In the genomic region with DNA sequence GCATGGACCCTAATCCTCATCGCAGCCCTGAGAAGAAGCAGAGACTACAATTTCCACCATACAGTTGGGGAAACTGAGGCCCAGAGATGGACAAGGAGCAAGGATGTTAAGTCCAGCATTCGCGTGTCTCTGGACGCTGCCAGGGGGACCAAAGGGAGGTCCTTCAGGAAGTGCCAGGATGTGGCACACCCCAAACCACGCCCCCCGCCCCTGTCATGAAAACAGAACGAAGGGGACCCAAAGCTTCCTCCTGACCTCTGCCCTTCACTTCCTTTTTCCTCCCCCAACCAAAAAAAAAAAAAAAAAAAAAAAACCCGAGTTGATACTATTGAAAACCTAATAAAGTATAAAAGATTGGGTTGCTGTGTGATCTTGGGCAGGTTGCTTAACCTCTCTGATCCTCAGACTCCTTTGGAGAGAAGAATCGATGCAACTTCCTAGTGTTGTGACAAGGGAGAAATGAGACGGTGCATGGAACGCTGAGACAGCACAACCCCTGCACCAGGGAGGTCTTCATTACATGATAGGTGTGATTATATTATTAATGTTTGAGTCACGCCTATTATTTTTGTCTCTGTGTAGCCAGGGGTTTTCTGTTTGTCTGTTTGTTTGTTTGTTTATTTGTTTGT, we compare ENCODE assay signal across 10 cellular contexts. TPM values are rescaled to one million over a fixed set of nuclear protein-coding genes. Genes with fewer than 3 reads are reported as not detected.
A peak's percentile ranks its signal among the peaks of the same experiment; 100 is the strongest.
DNase-seq lines count a peak whose midpoint lies in the region; ATAC-seq, FAIRE-seq and TF ChIP-seq lines count a peak whose summit lies in the region.
"Had no signal": no experiment of that assay in that cellular context is flagged by ENCODE, and none has a peak within 500 bp of the region (broad histone marks: within the 10 kb centered on the region; RNA-seq: fewer than 3 reads in every experiment).

No MANE protein-coding gene starts in this region.

- H3K36me3 Mint-ChIP-seq in activated naive CD4-positive, alpha-beta T cell treated with anti-CD3 and anti-CD28 coated beads, Interleukin-2, amount 50 U/mL, for 24 hours = no peaks in the 10 kb centered on the region
- H3K36me3 Mint-ChIP-seq in neural crest cell (ENCODE audit: low read depth) = no peaks in the 10 kb centered on the region

- FAIRE-seq in GM12891 (lab: Jason Lieb, UNC) = no peak

- H3K27ac Mint-ChIP-seq in activated naive CD4-positive, alpha-beta T cell treated with anti-CD3 and anti-CD28 coated beads, Interleukin-2, amount 50 U/mL, for 24 hours = no peak overlapping the region
- H3K27ac Mint-ChIP-seq in neural crest cell (ENCODE audit: unreplicated experiment) = no peak overlapping the region

- H3K9me3 Mint-ChIP-seq in activated naive CD4-positive, alpha-beta T cell treated with anti-CD3 and anti-CD28 coated beads, Interleukin-2, amount 50 U/mL, for 24 hours = no peaks in the 10 kb centered on the region
- no peaks in the 10 kb centered on the region for H3K9me3 Mint-ChIP-seq in neural crest cell

- H3K4me1 Mint-ChIP-seq in activated naive CD4-positive, alpha-beta T cell treated with anti-CD3 and anti-CD28 coated beads, Interleukin-2, amount 50 U/mL, for 24 hours = peaks cover 21% of the 10 kb centered on the region
- peaks cover 11% of the 10 kb centered on the region for H3K4me1 Mint-ChIP-seq in neural crest cell

- no peak for TF ChIP-seq POLR2A in GM12891 (IDR thresholded peaks at IDR 0.05; ENCODE audit: low read depth, low read length)

- TF ChIP-seq CTCF in DND-41 (IDR thresholded peaks at IDR 0.05; ENCODE audit: borderline replicate concordance, extremely low read depth, low read length, poor library complexity, severe bottlenecking) (no peak), OCI-LY1 (IDR thresholded peaks at IDR 0.05; ENCODE audit: low read length) (no peak), neural crest cell (conservative IDR thresholded peaks at IDR 0.05) (no peak)

- no peaks in the 10 kb centered on the region for H3F3A ChIP-seq in OCI-LY1 (ENCODE audit: insufficient read depth, low read length)

- H3K4me1 ChIP-seq in DND-41 (ENCODE audit: insufficient read depth, low read length) = peaks cover 19% of the 10 kb centered on the region
- peaks cover 22% of the 10 kb centered on the region for H3K4me1 ChIP-seq in OCI-LY1 (ENCODE audit: insufficient read depth, low read length, severe bottlenecking)

- H3K4me3 Mint-ChIP-seq in activated naive CD4-positive, alpha-beta T cell treated with anti-CD3 and anti-CD28 coated beads, Interleukin-2, amount 50 U/mL, for 24 hours = peak overlapping the region; percentile 62
- H3K4me3 Mint-ChIP-seq in neural crest cell = peak overlapping the region; percentile 49

- peaks cover 22% of the 10 kb centered on the region for H3K79me2 ChIP-seq in DND-41 (ENCODE audit: insufficient read depth, low read length)
- peaks cover 6% of the 10 kb centered on the region for H3K79me2 ChIP-seq in OCI-LY1 (ENCODE audit: insufficient read depth, low read length)

- peak; percentile 52 for DNase-seq in DND-41
- DNase-seq in neural crest cell (ENCODE audit: low read depth, low spot score) = no peak
- DNase-seq in NCI-H1436 (lab: John Stamatoyannopoulos, UW) = no peak
- no peak for DNase-seq in GM12891 (ENCODE audit: insufficient read length, low spot score)
- DNase-seq in NCI-H2227 (lab: John Stamatoyannopoulos, UW; ENCODE audit: unreplicated experiment) = no peak
- no peak for DNase-seq in MG63
- DNase-seq: midbrain had no signal

- no peak for ATAC-seq in DND-41 (ENCODE audit: insufficient read depth, low read depth)

- peak overlapping the region in 1 of 2 experiments; percentile 16; a peak in 1 of 4 replicates for H3K4me3 ChIP-seq in DND-41 (ENCODE audit: low read depth in 1 of 2, low read length in 2 of 2)
- peak overlapping the region; percentile 32 for H3K4me3 ChIP-seq in OCI-LY1 (ENCODE audit: low read depth, low read length, poor library complexity, severe bottlenecking)
- no peak overlapping the region for H3K4me3 ChIP-seq in MG63
- H3K4me3 ChIP-seq: skin epidermis had no signal

- H3K9me3 ChIP-seq in DND-41 (ENCODE audit: insufficient read depth, low read length, severe bottlenecking) = no peaks in the 10 kb centered on the region
- H3K9me3 ChIP-seq in OCI-LY1 (ENCODE audit: low read length) = no peaks in the 10 kb centered on the region
- H3K9me3 ChIP-seq in MG63 = no peaks in the 10 kb centered on the region

- H4K20me1 ChIP-seq in DND-41 (ENCODE audit: insufficient read depth, low read length) (peaks cover 5% of the 10 kb centered on the region), OCI-LY1 (ENCODE audit: insufficient read depth, low read length) (no peaks in the 10 kb centered on the region)

- no peaks in the 10 kb centered on the region for H3K9me2 ChIP-seq in OCI-LY1 (ENCODE audit: low read depth, low read length)

- H3K27ac ChIP-seq in DND-41 (ENCODE audit: low read length) (no peak overlapping the region), OCI-LY1 (ENCODE audit: low read depth, low read length, poor library complexity, severe bottlenecking) (no peak overlapping the region)

- H3K36me3 ChIP-seq in DND-41 (ENCODE audit: insufficient read depth, low read length) = peaks cover 4% of the 10 kb centered on the region; the same call in 1 of the 2 replicates
- H3K36me3 ChIP-seq in OCI-LY1 (ENCODE audit: insufficient read depth, low read length) = peaks cover 1% of the 10 kb centered on the region
- peaks cover 1% of the 10 kb centered on the region for H3K36me3 ChIP-seq in MG63

- no peak overlapping the region for H3K9ac ChIP-seq in DND-41 (ENCODE audit: low read depth, low read length)
- H3K9ac ChIP-seq in OCI-LY1 (ENCODE audit: low read length) = peak overlapping the region; percentile 34; the same call in 1 of the 2 replicates

- H3K4me2 ChIP-seq in DND-41 (ENCODE audit: insufficient read depth, low read length) (peak overlapping the region; percentile 40; the same call in 1 of the 2 replicates), OCI-LY1 (ENCODE audit: low read length) (peak overlapping the region; percentile 59)

- no peak overlapping the region for H2AFZ ChIP-seq in DND-41 (ENCODE audit: low read depth, low read length)
- 0 out of 2 replicates have a peak overlapping the region, but pooled peaks have one; percentile 59 for H2AFZ ChIP-seq in OCI-LY1 (ENCODE audit: low read length)

- no peaks in the 10 kb centered on the region for H3K27me3 ChIP-seq in DND-41 (ENCODE audit: insufficient read depth, low read length, poor library complexity)
- no peaks in the 10 kb centered on the region for H3K27me3 ChIP-seq in OCI-LY1 (ENCODE audit: insufficient read depth, low read length)
- no peaks in the 10 kb centered on the region for H3K27me3 ChIP-seq in MG63

- H3K27me3 Mint-ChIP-seq in activated naive CD4-positive, alpha-beta T cell treated with anti-CD3 and anti-CD28 coated beads, Interleukin-2, amount 50 U/mL, for 24 hours = no peaks in the 10 kb centered on the region
- H3K27me3 Mint-ChIP-seq in neural crest cell (ENCODE audit: low read depth) = peaks cover 26% of the 10 kb centered on the region

TF ChIP-seq in GM12891, 5 proteins besides CTCF, POLR2A, EP300 and RAD21:
- no peak for TF ChIP-seq SPI1 (IDR thresholded peaks at IDR 0.05; ENCODE audit: low read depth, low read length)
- TF ChIP-seq PAX5 (IDR thresholded peaks at IDR 0.05; ENCODE audit: insufficient read depth, low read length, severe bottlenecking) = no peak
- no peak for TF ChIP-seq POU2F2 (IDR thresholded peaks at IDR 0.05; ENCODE audit: low read depth, low read length)
- no peak for TF ChIP-seq POLR2AphosphoS5 (IDR thresholded peaks at IDR 0.05; ENCODE audit: low read depth, low read length)
- TF ChIP-seq TAF1 (IDR thresholded peaks at IDR 0.05; ENCODE audit: low read depth, low read length) = no peak

RNA-seq across cellular contexts. Expression of a gene that starts 2.7 kb away (rescaled TPM):
- total RNA-seq in neural crest cell = 15.2 and 15.7 TPM in 2 replicates
- polyA plus RNA-seq in GM12891 (2012; ENCODE audit: low read depth, missing spikeins) = 7.3 TPM
- total RNA-seq in MG63 (2014; rRNA removed; shearing (Covaris generic); ENCODE audit: low replicate concordance) = 7.8 and 8.7 TPM in 2 replicates

RNA-seq across cellular contexts. Expression of a gene that starts 54.5 kb away (rescaled TPM):
- 171 and 178 TPM in 2 replicates for total RNA-seq in neural crest cell
- 130 TPM for polyA plus RNA-seq in GM12891 (2012; ENCODE audit: low read depth, missing spikeins)
- total RNA-seq in MG63 (2014; rRNA removed; shearing (Covaris generic); ENCODE audit: low replicate concordance) = 115 and 216 TPM in 2 replicates
